1 cellular context compared by ENCODE assay signal in genomic region chr12:110654238-110654637, GRCh38. TPM values are rescaled to one million over a fixed set of nuclear protein-coding genes. Genes with fewer than 3 reads are reported as not detected.
"Had no signal": no experiment of that assay in that cellular context is flagged by ENCODE, and none has a peak within 500 bp of the region (broad histone marks: within the 10 kb centered on the region; RNA-seq: fewer than 3 reads in every experiment).

No MANE protein-coding gene starts in this region.

RNA-seq across cellular contexts. Expression of gene HVCN1, which starts 34.7 kb away (rescaled TPM):
- total RNA-seq: MCF 10A had no signal
